ENCODE assay signal across 14 cellular contexts in genomic region chr22:15729209-15729917, GRCh38. TPM values are rescaled to one million over a fixed set of nuclear protein-coding genes. Genes with fewer than 3 reads are reported as not detected.
DNase-seq lines count a peak whose midpoint lies in the region; ATAC-seq and TF ChIP-seq lines count a peak whose summit lies in the region.
"Not testable (repeated sequence)": the region's sequence is repeated elsewhere in the genome, so short reads cannot be mapped to it uniquely, and the experiment has no call there.
"Had no signal": no experiment of that assay in that cellular context is flagged by ENCODE, and none has a peak within 500 bp of the region (broad histone marks: within the 10 kb centered on the region; RNA-seq: fewer than 3 reads in every experiment).

No MANE protein-coding gene starts in this region.

- not testable (repeated sequence) for H3K9me3 ChIP-seq in Karpas-422 (ENCODE audit: low read length); esophagus muscularis mucosa; spleen; upper lobe of right lung

- H3K36me3 ChIP-seq in Karpas-422 (ENCODE audit: insufficient read depth, low read length); esophagus muscularis mucosa; spleen; upper lobe of right lung: not testable (repeated sequence)

- not testable (repeated sequence) for H4K20me1 ChIP-seq in Karpas-422 (ENCODE audit: insufficient read depth, low read depth, low read length)

- H3K27me3 ChIP-seq in Karpas-422 (ENCODE audit: low read length); esophagus muscularis mucosa; spleen (replicated peaks in 1 of 7); upper lobe of right lung: not testable (repeated sequence)

- TF ChIP-seq CTCF in coronary artery (IDR thresholded peaks at IDR 0.05); esophagus muscularis mucosa (IDR thresholded peaks at IDR 0.05); spleen (IDR thresholded peaks at IDR 0.05 in 8 of 11, conservative IDR thresholded peaks at IDR 0.05 in 3 of 11); upper lobe of right lung (IDR thresholded peaks at IDR 0.05): not testable (repeated sequence)

- H3K9ac ChIP-seq in Karpas-422 (ENCODE audit: low read length) = not testable (repeated sequence)

- TF ChIP-seq EP300 in esophagus muscularis mucosa (IDR thresholded peaks at IDR 0.05) = not testable (repeated sequence)

- H3K4me3 ChIP-seq in Karpas-422 (ENCODE audit: low read length); coronary artery; esophagus muscularis mucosa; spleen; upper lobe of right lung: not testable (repeated sequence)

- ATAC-seq in left ventricle myocardium superior, upper lobe of right lung: not testable (repeated sequence)

- H3K79me2 ChIP-seq in Karpas-422 (ENCODE audit: low read length) = not testable (repeated sequence)

- not testable (repeated sequence) for H3K4me1 ChIP-seq in Karpas-422 (ENCODE audit: low read length); esophagus muscularis mucosa; spleen; upper lobe of right lung

- 66% methylated on average over 4 of the region's 19 CpGs for WGBS in esophagus muscularis mucosa
- 42 to 79% (median 74%) methylated on average over 2 to 11 of the region's 19 CpGs for WGBS in spleen, 5 donors

- TF ChIP-seq POLR2A in esophagus muscularis mucosa (IDR thresholded peaks at IDR 0.05; ENCODE audit: low read depth); spleen (IDR thresholded peaks at IDR 0.05): not testable (repeated sequence)

- not testable (repeated sequence) for H3K27ac ChIP-seq in Karpas-422 (ENCODE audit: low read length); coronary artery; esophagus muscularis mucosa (replicated peaks in 1 of 4); spleen; upper lobe of right lung

- intact Hi-C loops in esophagus muscularis mucosa (cut with DNase I); left ventricle myocardium superior (cut with micrococcal nuclease); spleen (cut with DNase I; ENCODE audit: low total_unique reads); upper lobe of right lung (cut with DNase I): not testable (repeated sequence)

- DNase-seq in Karpas-422 = peak; percentile 17
- DNase-seq in SK-MEL-5 (ENCODE audit: low read depth, low spot score) = peak; percentile 4
- DNase-seq in coronary artery (ENCODE audit: low spot score) = peak; percentile 28
- DNase-seq in esophagus muscularis mucosa (ENCODE audit: extremely low spot score) = peak; percentile 74
- peak; percentile 18 for DNase-seq in left ventricle myocardium superior
- DNase-seq in kidney tubule cell (ENCODE audit: low spot score) = peak; percentile 0
- DNase-seq in spleen = peak; percentile 72
- DNase-seq in upper lobe of right lung = peak; percentile 64

- not testable (repeated sequence) for H2AFZ ChIP-seq in Karpas-422 (ENCODE audit: low read length)

- in situ Hi-C loops in SK-MEL-5 (cut with HindIII; ENCODE audit: low pct_unique_long_range_greater_than_20kb, low sequenced_read_pairs) = not testable (repeated sequence)

- not testable (repeated sequence) for H3K4me2 ChIP-seq in Karpas-422 (ENCODE audit: low read depth, low read length, poor library complexity, severe bottlenecking)

- H3K9me2 ChIP-seq in Karpas-422 (replicated peaks; ENCODE audit: insufficient read depth, low read length) = not testable (repeated sequence)

RNA-seq across cellular contexts. Expression of gene POTEH, which starts 39.5 kb away (rescaled TPM):
- not detected in 2 replicates for total RNA-seq in Karpas-422 (2014; rRNA removed; shearing (Covaris generic); ENCODE audit: low replicate concordance)
- total RNA-seq in SK-MEL-5 (2014; rRNA removed; shearing (Covaris generic)) = 0.40 TPM in 1 of 2 replicates, not detected in the other
- polyA plus RNA-seq in SK-MEL-5 (2015; cell fraction: cytosol; rRNA removed) = not detected in 2 replicates
- polyA plus RNA-seq in SK-MEL-5 (2015; cell fraction: nucleus; rRNA removed) = 2.0 and 2.3 TPM in 2 replicates
- total RNA-seq in esophagus muscularis mucosa (not detected), left ventricle myocardium superior (not detected), spleen (1 to 10 TPM in 1 of 7 donors, under 1 TPM in 2, not detected in 4; 0.52 to 1.1 (median 0.72) TPM), upper lobe of right lung (not detected)
- not detected for polyA plus RNA-seq in spleen
- total RNA-seq: CD4-positive, alpha-beta T cell; CD8-positive, alpha-beta memory T cell; GM23248; H1; H7 had no signal
- polyA plus RNA-seq: CD14-positive monocyte; CD8-positive, alpha-beta memory T cell; GM23248; H1 had no signal

Comparison
In these comparisons a context has a peak if more than half of its experiments do, and no peak if none do; other contexts are left out.
1. DNase-seq: peak in every context shown above with its lines; median percentile 74 in esophagus muscularis mucosa; 72 in spleen; 64 in upper lobe of right lung; 28 in coronary artery; 18 in left ventricle myocardium superior; 17 in Karpas-422; 4 in SK-MEL-5; 0 in kidney tubule cell.